Comparison of ENCODE assay signal across 28 cellular contexts in the genomic region with DNA sequence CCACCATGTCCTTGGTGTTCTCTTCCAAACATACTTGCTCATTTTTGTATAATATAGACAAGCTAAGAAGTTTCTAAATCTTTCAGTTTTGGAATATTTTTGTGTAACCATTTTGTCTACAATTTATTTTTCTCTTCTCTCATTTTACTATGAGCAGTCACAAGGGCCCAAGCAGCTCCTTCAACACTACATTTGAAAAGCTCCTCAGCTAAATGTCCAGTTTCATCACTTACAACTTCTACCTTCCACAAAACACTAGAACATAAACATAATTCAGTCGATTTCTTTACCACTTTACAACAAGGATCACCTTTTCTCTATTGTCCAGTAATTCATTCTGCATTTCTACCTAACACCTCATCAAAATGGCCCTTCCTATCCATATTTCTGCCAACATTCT.
"Had no signal": no experiment of that assay in that cellular context is flagged by ENCODE, and none has a peak within 500 bp of the region (broad histone marks: within the 10 kb centered on the region; RNA-seq: fewer than 3 reads in every experiment).

No MANE protein-coding gene starts in this region.

- H3K4me3 ChIP-seq: colonic mucosa, coronary artery, dorsolateral prefrontal cortex, esophagus muscularis mucosa, esophagus squamous epithelium, gastrocnemius medialis, gastroesophageal sphincter, heart left ventricle, heart right ventricle had no signal

- FAIRE-seq: colon, endometrium, endothelial cell of umbilical vein, frontal cortex had no signal

- H3K27me3 ChIP-seq: colonic mucosa, dorsolateral prefrontal cortex, esophagus muscularis mucosa, esophagus squamous epithelium, foreskin keratinocyte, gastrocnemius medialis, gastroesophageal sphincter, heart left ventricle, heart right ventricle had no signal

- H3K9me3 ChIP-seq: colonic mucosa, esophagus squamous epithelium, gastrocnemius medialis had no signal

- H3K36me3 ChIP-seq: colonic mucosa, esophagus muscularis mucosa, esophagus squamous epithelium, gastrocnemius medialis, gastroesophageal sphincter, heart left ventricle, heart right ventricle had no signal

- H3K27ac ChIP-seq: colonic mucosa, coronary artery, dorsolateral prefrontal cortex, epithelial cell of prostate, esophagus muscularis mucosa, esophagus squamous epithelium, foreskin keratinocyte, gastrocnemius medialis, gastroesophageal sphincter, heart left ventricle, heart right ventricle had no signal

- H3K4me1 ChIP-seq: colonic mucosa, esophagus muscularis mucosa, esophagus squamous epithelium, foreskin keratinocyte, gastrocnemius medialis had no signal

- ATAC-seq: effector memory CD8-positive, alpha-beta T cell; esophagus mucosa; foreskin keratinocyte; gastrocnemius medialis; gastroesophageal sphincter; heart left ventricle; heart right ventricle had no signal

- DNase-seq: colonic mucosa; cortex of kidney; dermis blood vessel endothelial cell; dorsolateral prefrontal cortex; effector CD4-positive, alpha-beta T cell; effector CD8-positive, alpha-beta T cell; effector memory CD4-positive, alpha-beta T cell; effector memory CD8-positive, alpha-beta T cell; endodermal cell; erythroblast; esophagus squamous epithelium; foreskin fibroblast; foreskin keratinocyte; foreskin melanocyte; gastrocnemius medialis; glutamatergic neuron; head of caudate nucleus; heart left ventricle; heart right ventricle had no signal
